In the genomic region with DNA sequence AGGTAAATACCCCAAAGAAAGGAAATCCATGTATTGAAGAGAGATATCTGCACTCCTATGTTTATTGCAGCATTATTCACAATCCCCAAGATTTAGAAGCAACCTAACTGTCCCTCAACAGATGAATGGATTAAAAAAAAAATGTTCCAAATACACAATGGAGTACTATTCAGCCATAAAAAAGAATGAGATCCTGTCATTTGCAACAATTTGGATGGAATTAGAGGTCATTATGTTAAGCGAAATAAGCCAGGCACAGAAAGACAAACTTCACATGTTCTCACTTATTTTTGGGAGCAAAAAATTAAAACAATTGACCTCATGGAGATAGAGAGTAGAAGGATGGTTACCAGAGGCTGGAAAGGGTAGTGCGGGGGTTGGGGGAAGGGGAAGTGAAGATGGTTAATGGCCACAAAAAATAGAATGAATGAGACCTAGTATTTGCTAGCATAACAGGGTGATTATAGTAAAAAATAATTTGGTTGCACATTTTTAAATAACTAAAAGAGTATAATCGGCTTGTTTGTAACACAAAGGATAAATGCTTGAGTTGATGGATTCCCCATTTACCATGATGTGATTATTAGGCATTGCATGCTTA, we compare ENCODE assay signal across 8 cellular contexts. TPM values are rescaled to one million over a fixed set of nuclear protein-coding genes. Genes with fewer than 3 reads are reported as not detected.
DNase-seq lines count a peak whose midpoint lies in the region; ATAC-seq and TF ChIP-seq lines count a peak whose summit lies in the region.

No MANE protein-coding gene starts in this region.

- 95 to 100% methylated on average over 3 of the region's 3 CpGs for WGBS in gastroesophageal sphincter (ENCODE audit: low coverage in 1 of 2), 2 donors

- H3K27me3 Mint-ChIP-seq in activated CD4-positive, alpha-beta T cell treated with anti-CD3 and anti-CD28 coated beads for 36 hours, result no peaks in the 10 kb centered on the region

- H3K27ac ChIP-seq in WERI-Rb-1 (peak overlapping the region; percentile 93; the same call in 1 of the 2 replicates), gastroesophageal sphincter (peak overlapping the region in 3 of 4 donors; percentile 86 to 92 (median 88))

- H3K4me1 Mint-ChIP-seq in activated CD4-positive, alpha-beta T cell treated with anti-CD3 and anti-CD28 coated beads for 36 hours, result peaks cover 7% of the 10 kb centered on the region
- peaks cover 13% of the 10 kb centered on the region for H3K4me1 Mint-ChIP-seq in stimulated activated effector memory CD8-positive, alpha-beta T cell treated with anti-CD3 and anti-CD28 coated beads, Interleukin-12 subunit alpha, Interleukin-12 subunit beta, amount 100 ng/mL, for 72 hours

- no peak for TF ChIP-seq EP300 in gastroesophageal sphincter (IDR thresholded peaks at IDR 0.05)

- H3K9me3 ChIP-seq in WERI-Rb-1 (ENCODE audit: severe bottlenecking) (peaks cover 6% of the 10 kb centered on the region), gastroesophageal sphincter (no peaks in the 10 kb centered on the region)

- no peak for ATAC-seq in activated CD4-positive, alpha-beta T cell treated with anti-CD3 and anti-CD28 coated beads for 36 hours
- ATAC-seq in gastroesophageal sphincter (no peak), HG03457 (IDR thresholded peaks at IDR 0.05; ENCODE audit: unreplicated experiment) (no peak)
- no peak for ATAC-seq in stimulated activated effector memory CD8-positive, alpha-beta T cell treated with anti-CD3 and anti-CD28 coated beads, Interleukin-12 subunit alpha, Interleukin-12 subunit beta, amount 100 ng/mL, for 72 hours

- H3K27me3 ChIP-seq in WERI-Rb-1 (ENCODE audit: insufficient read depth, low read depth, severe bottlenecking) (no peaks in the 10 kb centered on the region), gastroesophageal sphincter (no peaks in the 10 kb centered on the region)

- peaks cover 0 to 14% (median 0%) of the 10 kb centered on the region in 3 donors for H3K4me1 ChIP-seq in gastroesophageal sphincter

- no peak for DNase-seq in activated CD4-positive, alpha-beta T cell treated with anti-CD3 and anti-CD28 coated beads for 36 hours
- no peak for DNase-seq in activated CD4-positive, alpha-beta T cell treated with anti-CD3 and anti-CD28 coated beads, Interleukin-2, amount 50 U/mL, for 48 hours
- no peak for DNase-seq in WERI-Rb-1
- no peak for DNase-seq in stimulated activated effector memory CD8-positive, alpha-beta T cell treated with anti-CD3 and anti-CD28 coated beads, Interleukin-12 subunit alpha, Interleukin-12 subunit beta, amount 100 ng/mL, for 72 hours (ENCODE audit: low spot score in 2 of 2)
- DNase-seq in posterior vena cava (ENCODE audit: low spot score), result no peak
- no peak for DNase-seq in SKM-1 treated with dmso at 0.1 percent for 144 hours (lab: John Stamatoyannopoulos, UW; ENCODE audit: unreplicated experiment)

- TF ChIP-seq POLR2A in gastroesophageal sphincter (IDR thresholded peaks at IDR 0.05), result no peak

- TF ChIP-seq CTCF in WERI-Rb-1 (IDR thresholded peaks at IDR 0.05; ENCODE audit: low read depth, low read length) (no peak), gastroesophageal sphincter (IDR thresholded peaks at IDR 0.05) (no peak)

- intact Hi-C loops in activated CD4-positive, alpha-beta T cell treated with anti-CD3 and anti-CD28 coated beads for 36 hours (cut with DNase I, micrococcal nuclease), result no loop called here
- intact Hi-C loops in posterior vena cava (cut with DNase I), result no loop called here

- H3K36me3 Mint-ChIP-seq in activated CD4-positive, alpha-beta T cell treated with anti-CD3 and anti-CD28 coated beads for 36 hours (ENCODE audit: low read depth), result no peaks in the 10 kb centered on the region
- peaks cover 6% of the 10 kb centered on the region for H3K36me3 Mint-ChIP-seq in stimulated activated effector memory CD8-positive, alpha-beta T cell treated with anti-CD3 and anti-CD28 coated beads, Interleukin-12 subunit alpha, Interleukin-12 subunit beta, amount 100 ng/mL, for 72 hours

- H3K36me3 ChIP-seq in WERI-Rb-1 (no peaks in the 10 kb centered on the region), gastroesophageal sphincter (no peaks in the 10 kb centered on the region)

- H3K27ac Mint-ChIP-seq in activated CD4-positive, alpha-beta T cell treated with anti-CD3 and anti-CD28 coated beads for 36 hours, result no peak overlapping the region
- peak overlapping the region; percentile 78 for H3K27ac Mint-ChIP-seq in stimulated activated effector memory CD8-positive, alpha-beta T cell treated with anti-CD3 and anti-CD28 coated beads, Interleukin-12 subunit alpha, Interleukin-12 subunit beta, amount 100 ng/mL, for 72 hours

- POLR2A ChIA-PET in activated CD4-positive, alpha-beta T cell treated with anti-CD3 and anti-CD28 coated beads for 36 hours (lab: Charles Lee), result interaction anchor here (0.5 to 0.9 kb wide), 3 partner anchors 12 to 460 kb away, joined by 4 to 8 read pairs (median 4); a partner anchor contains a TSS

- peak overlapping the region; percentile 75 for H3K4me3 Mint-ChIP-seq in activated CD4-positive, alpha-beta T cell treated with anti-CD3 and anti-CD28 coated beads for 36 hours
- H3K4me3 Mint-ChIP-seq in stimulated activated effector memory CD8-positive, alpha-beta T cell treated with anti-CD3 and anti-CD28 coated beads, Interleukin-12 subunit alpha, Interleukin-12 subunit beta, amount 100 ng/mL, for 72 hours, result peak overlapping the region; percentile 78

- H3K9me3 Mint-ChIP-seq in activated CD4-positive, alpha-beta T cell treated with anti-CD3 and anti-CD28 coated beads for 36 hours (ENCODE audit: low read depth), result peaks cover 4% of the 10 kb centered on the region
- peaks cover 4% of the 10 kb centered on the region for H3K9me3 Mint-ChIP-seq in stimulated activated effector memory CD8-positive, alpha-beta T cell treated with anti-CD3 and anti-CD28 coated beads, Interleukin-12 subunit alpha, Interleukin-12 subunit beta, amount 100 ng/mL, for 72 hours

- CTCF ChIA-PET in activated CD4-positive, alpha-beta T cell treated with anti-CD3 and anti-CD28 coated beads for 36 hours (lab: Charles Lee), result interaction anchor here (1.0 to 1.3 kb wide), 3 partner anchors 11 to 354 kb away, joined by 3 to 5 read pairs (median 5); no protein-coding TSS in a partner anchor

- H3K4me3 ChIP-seq in WERI-Rb-1 (ENCODE audit: low read depth, low read length), result no peak overlapping the region
- peak overlapping the region in 1 of 2 donors; percentile 61 for H3K4me3 ChIP-seq in gastroesophageal sphincter

RNA-seq across cellular contexts. Expression of a gene that starts 9.7 kb away (rescaled TPM):
- 1 to 10 TPM; 1.7 to 2.1 TPM for total RNA-seq in activated CD4-positive, alpha-beta T cell treated with anti-CD3 and anti-CD28 coated beads for 36 hours
- total RNA-seq in gastroesophageal sphincter (1 to 10 TPM; 3.1 to 3.6 (median 3.3) TPM), posterior vena cava (1 to 10 TPM; 2.9 to 3.0 TPM)

RNA-seq across cellular contexts. Expression of a gene that starts 53.5 kb away (rescaled TPM):
- 1 to 10 TPM; 3.4 to 4.0 TPM for total RNA-seq in activated CD4-positive, alpha-beta T cell treated with anti-CD3 and anti-CD28 coated beads for 36 hours
- total RNA-seq in gastroesophageal sphincter (1 to 10 TPM; 3.1 to 9.2 (median 5.2) TPM), posterior vena cava (1 to 10 TPM; 2.8 to 4.6 TPM)

RNA-seq across cellular contexts. Expression of a gene that starts 56.9 kb away (rescaled TPM):
- 1 to 10 TPM; 5.2 to 5.6 TPM for total RNA-seq in activated CD4-positive, alpha-beta T cell treated with anti-CD3 and anti-CD28 coated beads for 36 hours
- total RNA-seq in gastroesophageal sphincter (10 to 100 TPM in 3 of 4 donors, 1 to 10 TPM in 1; 6.8 to 14.6 (median 13.8) TPM), posterior vena cava (10 to 100 TPM; 11.8 to 12.6 TPM)
